In genomic region chr15:52100807-52101206, GRCh38 we compare ENCODE assay signal across 9 cellular contexts. TPM values are rescaled to one million over a fixed set of nuclear protein-coding genes. Genes with fewer than 3 reads are reported as not detected.
DNase-seq lines count a peak whose midpoint lies in the region; ATAC-seq lines count a peak whose summit lies in the region.
"Had no signal": no experiment of that assay in that cellular context is flagged by ENCODE, and none has a peak within 500 bp of the region (broad histone marks: within the 10 kb centered on the region; RNA-seq: fewer than 3 reads in every experiment).

No MANE protein-coding gene starts in this region.

- ATAC-seq in esophagus mucosa = peak; percentile 40
- no peak for ATAC-seq in GM19452 (IDR thresholded peaks at IDR 0.05; ENCODE audit: unreplicated experiment)
- no peak for ATAC-seq in GM19455 (IDR thresholded peaks at IDR 0.05; ENCODE audit: unreplicated experiment)
- no peak for ATAC-seq in HG03039 (IDR thresholded peaks at IDR 0.05; ENCODE audit: unreplicated experiment)
- ATAC-seq in activated T-cell treated with anti-CD3 and anti-CD28 coated beads, Interleukin-2, amount 50 U/mL, for 4 hours = no peak

- H3K36me3 Mint-ChIP-seq in activated T-cell treated with anti-CD3 and anti-CD28 coated beads, Interleukin-2, amount 50 U/mL, for 4 hours (ENCODE audit: insufficient read depth) = no peaks in the 10 kb centered on the region

- no peak overlapping the region for H3K4me3 Mint-ChIP-seq in activated T-cell treated with anti-CD3 and anti-CD28 coated beads, Interleukin-2, amount 50 U/mL, for 4 hours

- DNase-seq in EL (peak; percentile 95), OCI-M1 (lab: John Stamatoyannopoulos, UW) (peak; percentile 87), pons (ENCODE audit: low spot score) (peak; percentile 51)
- DNase-seq in activated T-cell treated with anti-CD3 and anti-CD28 coated beads, Interleukin-2, amount 50 U/mL, for 4 hours = no peak
- DNase-seq: KBM-7 had no signal

- H3K4me1 Mint-ChIP-seq in activated T-cell treated with anti-CD3 and anti-CD28 coated beads, Interleukin-2, amount 50 U/mL, for 4 hours (ENCODE audit: low read depth) = no peaks in the 10 kb centered on the region

- no peaks in the 10 kb centered on the region for H3K9me3 Mint-ChIP-seq in activated T-cell treated with anti-CD3 and anti-CD28 coated beads, Interleukin-2, amount 50 U/mL, for 4 hours

- peaks cover 4% of the 10 kb centered on the region for H3K27me3 Mint-ChIP-seq in activated T-cell treated with anti-CD3 and anti-CD28 coated beads, Interleukin-2, amount 50 U/mL, for 4 hours (ENCODE audit: low read depth)

RNA-seq across cellular contexts. Expression of gene BCL2L10, which starts 11.8 kb away (rescaled TPM):
- 3.7 TPM for total RNA-seq in esophagus mucosa
- total RNA-seq in activated T-cell treated with anti-CD3 and anti-CD28 coated beads, Interleukin-2, amount 50 U/mL, for 4 hours = under 1 TPM in 2 of 3 donors, not detected in 1; 0.16 to 0.23 TPM
